Comparison of ENCODE assay signal across 1 cellular context in genomic region chr16:31032736-31033708, GRCh38.
TF ChIP-seq lines count a peak whose summit lies in the region.

Gene STX4, plus strand, starts transcription at chr16:31033558. Its CDS starts 248 bp downstream, at chr16:31033806.

TF ChIP-seq in HepG2, 621 proteins besides CTCF, POLR2A, EP300 and RAD21 (continued from another document and continues in another):
- TF ChIP-seq ZNF275 (CRISPR knock-in tag; IDR thresholded peaks at IDR 0.05; ENCODE audit: borderline replicate concordance): peak; percentile 74; the same call in 1 of the 2 replicates
- no peak for TF ChIP-seq FOXK2 (IDR thresholded peaks at IDR 0.05)
- TF ChIP-seq USF2 (IDR thresholded peaks at IDR 0.05; ENCODE audit: low read depth, low read length): peak; percentile 98
- peak; percentile 97 for TF ChIP-seq USF2 (CRISPR knock-in tag; IDR thresholded peaks at IDR 0.05; ENCODE audit: borderline replicate concordance)
- TF ChIP-seq PRDM4 (CRISPR knock-in tag; IDR thresholded peaks at IDR 0.05; ENCODE audit: borderline replicate concordance): no peak
- 0 out of 2 replicates have a peak, but pooled peaks have one; percentile 12 for TF ChIP-seq NFYC (CRISPR knock-in tag; IDR thresholded peaks at IDR 0.05)
- peak; percentile 84 for TF ChIP-seq ZNF782 (CRISPR knock-in tag; IDR thresholded peaks at IDR 0.05; ENCODE audit: borderline replicate concordance)
- peak; percentile 52 for TF ChIP-seq MED8 (CRISPR knock-in tag; IDR thresholded peaks at IDR 0.05; ENCODE audit: insufficient replicate concordance)
- TF ChIP-seq ZNF331 (CRISPR knock-in tag; IDR thresholded peaks at IDR 0.05): peak; percentile 26
- 0 out of 2 replicates have a peak, but pooled peaks have one; percentile 30 for TF ChIP-seq FIP1L1 (IDR thresholded peaks at IDR 0.05; ENCODE audit: borderline replicate concordance, insufficient read depth, low read depth, low read length)
- 0 out of 2 replicates have a peak, but pooled peaks have one; percentile 22 for TF ChIP-seq TIGD3 (CRISPR knock-in tag; IDR thresholded peaks at IDR 0.05; ENCODE audit: borderline replicate concordance)
- TF ChIP-seq FOXK1 (CRISPR knock-in tag; IDR thresholded peaks at IDR 0.05; ENCODE audit: borderline replicate concordance, low read depth): peak; percentile 82; the same call in 1 of the 2 replicates
- TF ChIP-seq, protein P1, sequence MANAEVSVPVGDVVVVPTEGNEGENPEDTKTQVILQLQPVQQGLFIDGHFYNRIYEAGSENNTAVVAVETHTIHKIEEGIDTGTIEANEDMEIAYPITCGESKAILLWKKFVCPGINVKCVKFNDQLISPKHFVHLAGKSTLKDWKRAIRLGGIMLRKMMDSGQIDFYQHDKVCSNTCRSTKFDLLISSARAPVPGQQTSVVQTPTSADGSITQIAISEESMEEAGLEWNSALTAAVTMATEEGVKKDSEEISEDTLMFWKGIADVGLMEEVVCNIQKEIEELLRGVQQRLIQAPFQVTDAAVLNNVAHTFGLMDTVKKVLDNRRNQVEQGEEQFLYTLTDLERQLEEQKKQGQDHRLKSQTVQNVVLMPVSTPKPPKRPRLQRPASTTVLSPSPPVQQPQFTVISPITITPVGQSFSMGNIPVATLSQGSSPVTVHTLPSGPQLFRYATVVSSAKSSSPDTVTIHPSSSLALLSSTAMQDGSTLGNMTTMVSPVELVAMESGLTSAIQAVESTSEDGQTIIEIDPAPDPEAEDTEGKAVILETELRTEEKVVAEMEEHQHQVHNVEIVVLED (CRISPR knock-in tag; IDR thresholded peaks at IDR 0.05; ENCODE audit: borderline replicate concordance): peak; percentile 89
- TF ChIP-seq ZNF605 (CRISPR knock-in tag; IDR thresholded peaks at IDR 0.05): peak; percentile 71
- TF ChIP-seq ZFP41 (CRISPR knock-in tag; IDR thresholded peaks at IDR 0.05; ENCODE audit: borderline replicate concordance): peak; percentile 48; the same call in 1 of the 2 replicates
- no peak for TF ChIP-seq ZNF597 (CRISPR knock-in tag; IDR thresholded peaks at IDR 0.05)
- TF ChIP-seq MXD4 (CRISPR knock-in tag; IDR thresholded peaks at IDR 0.05): peak; percentile 94
- peak; percentile 51 for TF ChIP-seq CCDC6 (CRISPR knock-in tag; IDR thresholded peaks at IDR 0.05)
- TF ChIP-seq ZBTB43 (CRISPR knock-in tag; conservative IDR thresholded peaks at IDR 0.05): no peak
- TF ChIP-seq ZNF205 (CRISPR knock-in tag; IDR thresholded peaks at IDR 0.05): peak; percentile 78
- TF ChIP-seq CBX2 (IDR thresholded peaks at IDR 0.05; ENCODE audit: low read depth, low read length): no peak
- TF ChIP-seq CBX2 (CRISPR knock-in tag; IDR thresholded peaks at IDR 0.05; ENCODE audit: low read depth): peak; percentile 45; the same call in 1 of the 2 replicates
- TF ChIP-seq KLF15 (CRISPR knock-in tag; IDR thresholded peaks at IDR 0.05; ENCODE audit: borderline replicate concordance): 0 out of 2 replicates have a peak, but pooled peaks have one; percentile 53
- TF ChIP-seq ARID2 (CRISPR knock-in tag; IDR thresholded peaks at IDR 0.05; ENCODE audit: borderline replicate concordance): 0 out of 2 replicates have a peak, but pooled peaks have one; percentile 88
- no peak for TF ChIP-seq CEBPZ (IDR thresholded peaks at IDR 0.05; ENCODE audit: low read length)
- no peak for TF ChIP-seq PCBP1 (IDR thresholded peaks at IDR 0.05; ENCODE audit: borderline replicate concordance, low read depth, low read length)
- no peak for TF ChIP-seq ZNF615 (CRISPR knock-in tag; IDR thresholded peaks at IDR 0.05; ENCODE audit: borderline replicate concordance)
- TF ChIP-seq ZNF124 (CRISPR knock-in tag; IDR thresholded peaks at IDR 0.05): peak; percentile 82; the same call in 1 of the 2 replicates
- no peak; the same call in 1 of the 2 replicates for TF ChIP-seq ZBTB7B (CRISPR knock-in tag; IDR thresholded peaks at IDR 0.05)
- peak; percentile 52; the same call in 1 of the 2 replicates for TF ChIP-seq ZNF430 (CRISPR knock-in tag; IDR thresholded peaks at IDR 0.05)
- TF ChIP-seq, protein P2, sequence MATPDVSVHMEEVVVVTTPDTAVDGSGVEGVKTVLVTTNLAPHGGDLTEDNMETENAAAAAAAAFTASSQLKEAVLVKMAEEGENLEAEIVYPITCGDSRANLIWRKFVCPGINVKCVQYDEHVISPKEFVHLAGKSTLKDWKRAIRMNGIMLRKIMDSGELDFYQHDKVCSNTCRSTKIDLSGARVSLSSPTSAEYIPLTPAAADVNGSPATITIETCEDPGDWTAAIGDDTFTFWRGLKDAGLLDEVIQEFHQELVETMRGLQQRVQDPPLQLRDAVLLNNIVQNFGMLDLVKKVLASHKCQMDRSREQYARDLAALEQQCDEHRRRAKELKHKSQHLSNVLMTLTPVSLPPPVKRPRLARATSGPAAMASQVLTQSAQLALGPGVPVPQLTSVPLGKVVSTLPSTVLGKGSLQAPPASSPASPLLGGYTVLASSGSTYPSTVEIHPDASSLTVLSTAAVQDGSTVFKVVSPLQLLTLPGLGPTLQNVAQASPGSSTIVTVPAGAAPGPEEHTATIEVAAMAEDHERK (CRISPR knock-in tag; IDR thresholded peaks at IDR 0.05; ENCODE audit: low read depth): peak; percentile 65; the same call in 1 of the 2 replicates
- TF ChIP-seq POLR2AphosphoS2 (IDR thresholded peaks at IDR 0.05; ENCODE audit: low read depth, low read length): no peak
- TF ChIP-seq ZNF224 (CRISPR knock-in tag; IDR thresholded peaks at IDR 0.05): no peak
- TF ChIP-seq RCOR2 (CRISPR knock-in tag; IDR thresholded peaks at IDR 0.05): peak; percentile 93; the same call in 1 of the 2 replicates
- TF ChIP-seq CREB1 (IDR thresholded peaks at IDR 0.05): peak; percentile 97
- TF ChIP-seq CREB1 (CRISPR knock-in tag; IDR thresholded peaks at IDR 0.05): peak; percentile 97
- no peak for TF ChIP-seq PAWR (CRISPR knock-in tag; IDR thresholded peaks at IDR 0.05; ENCODE audit: borderline replicate concordance)
- peak; percentile 94 for TF ChIP-seq ARNTL (CRISPR knock-in tag; IDR thresholded peaks at IDR 0.05)
- no peak for TF ChIP-seq ZBTB3 (CRISPR knock-in tag; IDR thresholded peaks at IDR 0.05; ENCODE audit: borderline replicate concordance, low read depth)
- peak; percentile 80 for TF ChIP-seq HIVEP1 (CRISPR knock-in tag; IDR thresholded peaks at IDR 0.05)
- peak; percentile 85; the same call in 1 of the 2 replicates for TF ChIP-seq ZNF619 (CRISPR knock-in tag; IDR thresholded peaks at IDR 0.05)
- TF ChIP-seq JUND (CRISPR knock-in tag; IDR thresholded peaks at IDR 0.05): peak; percentile 91
- no peak for TF ChIP-seq ARNT (IDR thresholded peaks at IDR 0.05)
- TF ChIP-seq PHF20 (CRISPR knock-in tag; IDR thresholded peaks at IDR 0.05): peak; percentile 80
- TF ChIP-seq FOSL2 (CRISPR knock-in tag; IDR thresholded peaks at IDR 0.05): peak; percentile 62; the same call in 1 of the 2 replicates
- peak; percentile 86; the same call in 1 of the 2 replicates for TF ChIP-seq ERF (CRISPR knock-in tag; IDR thresholded peaks at IDR 0.05)
- TF ChIP-seq NFKB2 (CRISPR knock-in tag; IDR thresholded peaks at IDR 0.05; ENCODE audit: borderline replicate concordance): peak; percentile 85
- no peak for TF ChIP-seq ZNF382 (CRISPR knock-in tag; IDR thresholded peaks at IDR 0.05; ENCODE audit: borderline replicate concordance)
- TF ChIP-seq PAF1 (CRISPR knock-in tag; IDR thresholded peaks at IDR 0.05): 0 out of 2 replicates have a peak, but pooled peaks have one; percentile 38
